ENCODE assay signal across 16 cellular contexts in the genomic region with DNA sequence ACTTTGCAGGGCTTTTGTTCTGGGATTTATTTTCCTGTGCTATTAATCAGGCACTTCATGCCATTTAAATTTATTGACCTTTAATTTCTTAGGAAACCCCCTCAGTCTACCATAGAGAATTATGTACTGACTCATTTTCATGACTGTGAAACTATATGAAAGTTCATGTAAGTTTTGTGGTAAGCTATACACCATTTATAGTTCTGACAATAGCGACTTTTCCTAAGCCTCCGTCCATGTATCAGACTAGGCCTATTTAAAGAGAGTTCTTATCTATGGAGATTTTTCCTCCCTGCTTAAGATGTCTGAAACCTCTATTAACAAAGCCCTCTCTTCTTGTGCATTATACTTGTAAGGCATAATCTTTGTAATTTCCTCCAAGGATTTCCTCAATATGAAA.
A peak's percentile ranks its signal among the peaks of the same experiment; 100 is the strongest.
DNase-seq lines count a peak whose midpoint lies in the region; ATAC-seq and FAIRE-seq lines count a peak whose summit lies in the region.
"Had no signal": no experiment of that assay in that cellular context is flagged by ENCODE, and none has a peak within 500 bp of the region (broad histone marks: within the 10 kb centered on the region; RNA-seq: fewer than 3 reads in every experiment).

No MANE protein-coding gene starts in this region.

- peak overlapping the region; percentile 64 for H3K27ac Mint-ChIP-seq in activated naive CD8-positive, alpha-beta T cell

- peaks cover 27% of the 10 kb centered on the region for H3K4me1 Mint-ChIP-seq in activated naive CD8-positive, alpha-beta T cell (ENCODE audit: low read depth)

- peak overlapping the region; percentile 20 for H3K4me3 Mint-ChIP-seq in activated naive CD8-positive, alpha-beta T cell

- ATAC-seq in GM19351 (IDR thresholded peaks at IDR 0.05; ENCODE audit: unreplicated experiment) (peak; percentile 44), HG02981 (IDR thresholded peaks at IDR 0.05; ENCODE audit: unreplicated experiment) (peak; percentile 34)
- ATAC-seq: foreskin keratinocyte had no signal

- H3K36me3 Mint-ChIP-seq in activated naive CD8-positive, alpha-beta T cell: peaks cover 2% of the 10 kb centered on the region

- no peaks in the 10 kb centered on the region for H3K27me3 Mint-ChIP-seq in activated naive CD8-positive, alpha-beta T cell

- DNase-seq in GM18507 (ENCODE audit: extremely low spot score, insufficient read length, low read depth) (no peak), NCI-H2081 (lab: John Stamatoyannopoulos, UW) (no peak), GM03348 (ENCODE audit: low spot score) (no peak)
- DNase-seq in activated CD4-positive, alpha-beta T cell treated with anti-CD3 and anti-CD28 coated beads for 4 hours: no peak
- DNase-seq in stimulated activated CD4-positive, alpha-beta T cell treated with anti-CD3 and anti-CD28 coated beads, Interleukin-2, amount 100 ng/mL, for 48 hours: no peak
- DNase-seq: activated CD4-positive, alpha-beta T cell treated with anti-CD3 and anti-CD28 coated beads, Interleukin-2, amount 50 U/mL, for 48 hours; activated naive CD4-positive, alpha-beta T cell treated with Interleukin-2 at 50 U/mL for 16 hours; foreskin keratinocyte; IMR-90; mesenchymal stem cell; NCI-H1092; NCI-H446; T-helper 2 cell had no signal

- FAIRE-seq in GM18507 (lab: Jason Lieb, UNC): peak; percentile 9

- H3K9me3 Mint-ChIP-seq in activated naive CD8-positive, alpha-beta T cell (ENCODE audit: low read depth): peaks cover 5% of the 10 kb centered on the region
